Comparison of ENCODE assay signal across 1 cellular context in the genomic region with DNA sequence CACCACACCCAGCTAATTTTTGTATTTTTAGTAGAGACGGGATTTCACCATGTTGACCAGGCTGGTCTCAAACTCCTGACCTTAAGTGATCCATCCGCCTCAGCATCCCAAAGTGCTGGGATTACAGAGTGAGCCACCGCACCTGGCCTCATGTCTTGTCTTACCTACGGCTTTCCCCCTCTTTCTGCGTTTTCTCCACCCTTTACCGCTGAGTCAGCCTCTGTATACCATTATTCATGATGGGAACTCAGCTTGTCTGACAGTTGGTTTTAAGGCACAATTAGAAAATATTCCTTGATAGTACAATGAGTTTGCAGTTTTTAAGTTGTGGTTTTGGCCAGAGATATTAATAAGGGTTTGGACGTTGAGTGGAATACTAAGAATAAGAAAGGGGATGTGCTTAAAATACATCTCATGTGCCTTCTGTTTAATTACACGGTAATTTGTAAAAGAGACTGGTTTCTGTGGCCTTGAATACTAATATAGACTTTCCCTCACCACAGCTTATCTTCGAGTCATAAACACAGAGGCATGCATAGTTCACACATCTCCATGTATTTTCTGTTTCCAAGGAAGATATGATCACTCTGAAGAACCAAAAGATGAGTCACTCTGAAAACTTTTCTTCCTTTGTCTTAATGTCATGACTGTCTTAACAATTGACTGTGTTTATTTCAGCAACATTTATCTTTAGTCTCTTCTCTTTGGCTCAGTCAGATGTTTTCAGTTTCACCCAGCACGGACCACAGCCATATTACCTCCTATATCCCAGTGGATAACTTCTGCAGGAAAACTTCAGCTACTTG.
TF ChIP-seq lines count a peak whose summit lies in the region.

No MANE protein-coding gene starts in this region.

TF ChIP-seq in GM23338, 12 proteins besides CTCF, POLR2A, EP300 and RAD21 (continued from another document):
- TF ChIP-seq, protein P1, sequence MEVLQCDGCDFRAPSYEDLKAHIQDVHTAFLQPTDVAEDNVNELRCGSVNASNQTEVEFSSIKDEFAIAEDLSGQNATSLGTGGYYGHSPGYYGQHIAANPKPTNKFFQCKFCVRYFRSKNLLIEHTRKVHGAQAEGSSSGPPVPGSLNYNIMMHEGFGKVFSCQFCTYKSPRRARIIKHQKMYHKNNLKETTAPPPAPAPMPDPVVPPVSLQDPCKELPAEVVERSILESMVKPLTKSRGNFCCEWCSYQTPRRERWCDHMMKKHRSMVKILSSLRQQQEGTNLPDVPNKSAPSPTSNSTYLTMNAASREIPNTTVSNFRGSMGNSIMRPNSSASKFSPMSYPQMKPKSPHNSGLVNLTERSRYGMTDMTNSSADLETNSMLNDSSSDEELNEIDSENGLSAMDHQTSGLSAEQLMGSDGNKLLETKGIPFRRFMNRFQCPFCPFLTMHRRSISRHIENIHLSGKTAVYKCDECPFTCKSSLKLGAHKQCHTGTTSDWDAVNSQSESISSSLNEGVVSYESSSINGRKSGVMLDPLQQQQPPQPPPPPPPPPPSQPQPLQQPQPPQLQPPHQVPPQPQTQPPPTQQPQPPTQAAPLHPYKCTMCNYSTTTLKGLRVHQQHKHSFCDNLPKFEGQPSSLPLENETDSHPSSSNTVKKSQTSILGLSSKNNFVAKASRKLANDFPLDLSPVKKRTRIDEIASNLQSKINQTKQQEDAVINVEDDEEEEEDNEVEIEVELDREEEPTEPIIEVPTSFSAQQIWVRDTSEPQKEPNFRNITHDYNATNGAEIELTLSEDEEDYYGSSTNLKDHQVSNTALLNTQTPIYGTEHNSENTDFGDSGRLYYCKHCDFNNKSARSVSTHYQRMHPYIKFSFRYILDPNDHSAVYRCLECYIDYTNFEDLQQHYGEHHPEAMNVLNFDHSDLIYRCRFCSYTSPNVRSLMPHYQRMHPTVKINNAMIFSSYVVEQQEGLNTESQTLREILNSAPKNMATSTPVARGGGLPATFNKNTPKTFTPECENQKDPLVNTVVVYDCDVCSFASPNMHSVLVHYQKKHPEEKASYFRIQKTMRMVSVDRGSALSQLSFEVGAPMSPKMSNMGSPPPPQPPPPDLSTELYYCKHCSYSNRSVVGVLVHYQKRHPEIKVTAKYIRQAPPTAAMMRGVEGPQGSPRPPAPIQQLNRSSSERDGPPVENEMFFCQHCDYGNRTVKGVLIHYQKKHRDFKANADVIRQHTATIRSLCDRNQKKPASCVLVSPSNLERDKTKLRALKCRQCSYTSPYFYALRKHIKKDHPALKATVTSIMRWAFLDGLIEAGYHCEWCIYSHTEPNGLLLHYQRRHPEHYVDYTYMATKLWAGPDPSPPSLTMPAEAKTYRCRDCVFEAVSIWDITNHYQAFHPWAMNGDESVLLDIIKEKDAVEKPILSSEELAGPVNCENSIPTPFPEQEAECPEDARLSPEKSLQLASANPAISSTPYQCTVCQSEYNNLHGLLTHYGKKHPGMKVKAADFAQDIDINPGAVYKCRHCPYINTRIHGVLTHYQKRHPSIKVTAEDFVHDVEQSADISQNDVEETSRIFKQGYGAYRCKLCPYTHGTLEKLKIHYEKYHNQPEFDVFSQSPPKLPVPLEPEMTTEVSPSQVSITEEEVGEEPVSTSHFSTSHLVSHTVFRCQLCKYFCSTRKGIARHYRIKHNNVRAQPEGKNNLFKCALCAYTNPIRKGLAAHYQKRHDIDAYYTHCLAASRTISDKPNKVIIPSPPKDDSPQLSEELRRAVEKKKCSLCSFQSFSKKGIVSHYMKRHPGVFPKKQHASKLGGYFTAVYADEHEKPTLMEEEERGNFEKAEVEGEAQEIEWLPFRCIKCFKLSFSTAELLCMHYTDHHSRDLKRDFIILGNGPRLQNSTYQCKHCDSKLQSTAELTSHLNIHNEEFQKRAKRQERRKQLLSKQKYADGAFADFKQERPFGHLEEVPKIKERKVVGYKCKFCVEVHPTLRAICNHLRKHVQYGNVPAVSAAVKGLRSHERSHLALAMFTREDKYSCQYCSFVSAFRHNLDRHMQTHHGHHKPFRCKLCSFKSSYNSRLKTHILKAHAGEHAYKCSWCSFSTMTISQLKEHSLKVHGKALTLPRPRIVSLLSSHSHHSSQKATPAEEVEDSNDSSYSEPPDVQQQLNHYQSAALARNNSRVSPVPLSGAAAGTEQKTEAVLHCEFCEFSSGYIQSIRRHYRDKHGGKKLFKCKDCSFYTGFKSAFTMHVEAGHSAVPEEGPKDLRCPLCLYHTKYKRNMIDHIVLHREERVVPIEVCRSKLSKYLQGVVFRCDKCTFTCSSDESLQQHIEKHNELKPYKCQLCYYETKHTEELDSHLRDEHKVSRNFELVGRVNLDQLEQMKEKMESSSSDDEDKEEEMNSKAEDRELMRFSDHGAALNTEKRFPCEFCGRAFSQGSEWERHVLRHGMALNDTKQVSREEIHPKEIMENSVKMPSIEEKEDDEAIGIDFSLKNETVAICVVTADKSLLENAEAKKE (CRISPR knock-in tag; IDR thresholded peaks at IDR 0.05): no peak
